In genomic region chr2:130896813-130897212, GRCh38 we compare ENCODE assay signal across 18 cellular contexts.
"Had no signal": no experiment of that assay in that cellular context is flagged by ENCODE, and none has a peak within 500 bp of the region (broad histone marks: within the 10 kb centered on the region; RNA-seq: fewer than 3 reads in every experiment).

No MANE protein-coding gene starts in this region.

- H3K9me3 ChIP-seq: esophagus muscularis mucosa, gastrocnemius medialis, pancreas had no signal

- H3K4me1 ChIP-seq: esophagus muscularis mucosa, gastrocnemius medialis, heart right ventricle, pancreas had no signal

- H3K27ac ChIP-seq: esophagus muscularis mucosa, gastrocnemius medialis, heart right ventricle, pancreas had no signal

- H3K36me3 ChIP-seq: esophagus muscularis mucosa, gastrocnemius medialis, heart right ventricle, pancreas had no signal

- H3K4me3 Mint-ChIP-seq: naive thymus-derived CD8-positive, alpha-beta T cell; neural crest cell had no signal

- H3K27me3 ChIP-seq: dorsolateral prefrontal cortex, gastrocnemius medialis, pancreas had no signal

- H3K4me1 Mint-ChIP-seq: naive thymus-derived CD8-positive, alpha-beta T cell had no signal

- H3K27ac Mint-ChIP-seq: progenitor cell of endocrine pancreas had no signal

- DNase-seq: cortex of kidney; dorsolateral prefrontal cortex; effector memory CD4-positive, alpha-beta T cell; gastrocnemius medialis; heart right ventricle; hypothalamus; kidney glomerular epithelial cell; mammary epithelial cell; naive thymus-derived CD8-positive, alpha-beta T cell; occipital lobe; pancreas; right cardiac atrium; small intestine; stimulated activated CD4-positive, alpha-beta T cell treated with anti-CD3 and anti-CD28 coated beads, Interleukin-12 subunit alpha, Interleukin-12 subunit beta, amount 100 ng/mL, for 4 hours; stimulated activated naive CD4-positive, alpha-beta T cell treated with Interleukin-2 at 50 U/mL for 16 hours had no signal

- ATAC-seq: gastrocnemius medialis; heart right ventricle; naive thymus-derived CD8-positive, alpha-beta T cell; pancreas; right cardiac atrium had no signal

- H3K36me3 Mint-ChIP-seq: naive thymus-derived CD8-positive, alpha-beta T cell had no signal

- H3K4me3 ChIP-seq: dorsolateral prefrontal cortex, esophagus muscularis mucosa, gastrocnemius medialis, heart right ventricle, pancreas had no signal
